ENCODE assay signal across 8 cellular contexts in the genomic region with DNA sequence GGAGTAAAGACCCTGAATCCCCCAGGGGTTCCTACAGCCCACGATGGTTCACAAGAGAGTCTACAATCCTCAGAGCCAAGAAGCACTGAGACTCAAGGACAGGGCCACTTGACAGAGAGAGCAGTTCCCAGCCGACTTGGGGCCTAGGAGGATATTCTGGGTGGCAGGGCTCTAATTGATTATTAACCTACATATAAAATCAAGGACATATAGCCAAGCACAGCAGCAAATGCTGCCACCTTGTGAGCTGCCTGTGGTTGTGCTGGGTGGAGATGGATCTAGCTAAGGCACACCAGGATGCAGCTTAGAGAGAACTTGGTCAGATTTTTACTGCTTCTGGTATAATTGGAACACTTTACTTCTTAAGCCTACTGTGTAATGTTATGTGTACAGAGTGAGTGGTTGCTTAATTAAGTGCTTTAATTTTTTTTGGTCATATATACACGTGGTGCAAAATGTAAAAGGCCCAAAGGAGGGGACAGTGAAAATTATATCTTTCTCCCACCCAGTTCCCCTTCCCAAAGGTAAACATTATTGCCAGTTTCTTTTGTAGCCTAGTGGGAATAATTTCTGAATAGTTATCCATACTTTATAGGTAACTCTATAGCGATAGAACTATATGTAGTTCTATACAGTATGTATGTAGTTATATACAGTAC.
A peak's percentile ranks its signal among the peaks of the same experiment; 100 is the strongest.
DNase-seq lines count a peak whose midpoint lies in the region; TF ChIP-seq lines count a peak whose summit lies in the region.

No MANE protein-coding gene starts in this region.

- H3K27me3 ChIP-seq in sigmoid colon = no peaks in the 10 kb centered on the region

- no peak overlapping the region for H3K4me3 ChIP-seq in fibroblast of pulmonary artery (replicated peaks; ENCODE audit: low read depth, low read length)
- no peak overlapping the region for H3K4me3 ChIP-seq in sigmoid colon

- H3K4me1 ChIP-seq in sigmoid colon = peaks cover 0 to 10% (median 4%) of the 10 kb centered on the region in 4 donors

- no peak for TF ChIP-seq POLR2A in sigmoid colon (IDR thresholded peaks at IDR 0.05)

- H3K9me3 ChIP-seq in sigmoid colon = no peaks in the 10 kb centered on the region

- peak; percentile 55 for TF ChIP-seq CTCF in fibroblast of pulmonary artery (IDR thresholded peaks at IDR 0.05; ENCODE audit: low read length, missing control alignments)
- peak in 1 of 4 experiments; percentile 37 for TF ChIP-seq CTCF in sigmoid colon (IDR thresholded peaks at IDR 0.05)

- WGBS in sigmoid colon, 2 donors = 31 to 39% methylated on average over 4 of the region's 4 CpGs

- H3K27ac ChIP-seq in sigmoid colon = peak overlapping the region in 1 of 4 donors; percentile 32

- TF ChIP-seq EP300 in sigmoid colon (IDR thresholded peaks at IDR 0.05) = no peak

- intact Hi-C loops in sigmoid colon (cut with DNase I) = loop anchor here (5.0 kb wide), 1 partner anchor 142 kb away; the partner anchor contains the start of gene IQGAP2

- peak; percentile 33 to 38 for DNase-seq in stimulated activated CD4-positive, alpha-beta T cell treated with anti-CD3 and anti-CD28 coated beads, Interleukin-12 subunit alpha, Interleukin-12 subunit beta, amount 100 ng/mL, for 24 hours (ENCODE audit: low read depth in 2 of 2)
- no peak for DNase-seq in stimulated activated CD4-positive, alpha-beta T cell treated with anti-CD3 and anti-CD28 coated beads, Interleukin-2, amount 100 ng/mL, for 48 hours
- DNase-seq in MV-4-11 (lab: John Stamatoyannopoulos, UW) (peak; percentile 56), activated T-cell treated with anti-CD3 and anti-CD28 coated beads for 1 hour (ENCODE audit: low read depth) (peak; percentile 29), fibroblast of pulmonary artery (ENCODE audit: low read depth) (peak; percentile 49), sigmoid colon (no peak), ecto neural progenitor cell (ENCODE audit: low spot score) (no peak)
- peak; percentile 32 for DNase-seq in stimulated activated CD4-positive, alpha-beta T cell treated with anti-CD3 and anti-CD28 coated beads, Interleukin-12 subunit alpha, Interleukin-12 subunit beta, amount 100 ng/mL, for 4 hours

- H3K36me3 ChIP-seq in sigmoid colon = no peaks in the 10 kb centered on the region

Comparison
In these comparisons a context has a peak if more than half of its experiments do, and no peak if none do; other contexts are left out.
1. DNase-seq: peak in stimulated activated CD4-positive, alpha-beta T cell treated with anti-CD3 and anti-CD28 coated beads, Interleukin-12 subunit alpha, Interleukin-12 subunit beta, amount 100 ng/mL, for 24 hours (2 of 2), MV-4-11 (single experiment), activated T-cell treated with anti-CD3 and anti-CD28 coated beads for 1 hour (single experiment), fibroblast of pulmonary artery (single experiment) and stimulated activated CD4-positive, alpha-beta T cell treated with anti-CD3 and anti-CD28 coated beads, Interleukin-12 subunit alpha, Interleukin-12 subunit beta, amount 100 ng/mL, for 4 hours (single experiment); none in stimulated activated CD4-positive, alpha-beta T cell treated with anti-CD3 and anti-CD28 coated beads, Interleukin-2, amount 100 ng/mL, for 48 hours (0 of 2), sigmoid colon (single experiment) and ecto neural progenitor cell (single experiment).